Comparison of ENCODE assay signal across 1 cellular context in genomic region chr13:27168870-27169525, GRCh38.
TF ChIP-seq lines count a peak whose summit lies in the region.

No MANE protein-coding gene starts in this region.

TF ChIP-seq in HepG2, 621 proteins besides CTCF, POLR2A, EP300 and RAD21 (continued from another document):
- TF ChIP-seq SIX4 (CRISPR knock-in tag; IDR thresholded peaks at IDR 0.05) (no peak), ZNF3 (CRISPR knock-in tag; IDR thresholded peaks at IDR 0.05) (no peak), ZSCAN12 (CRISPR knock-in tag; IDR thresholded peaks at IDR 0.05) (no peak), EEA1 (CRISPR knock-in tag; IDR thresholded peaks at IDR 0.05; ENCODE audit: borderline replicate concordance) (no peak), ZSCAN21 (CRISPR knock-in tag; IDR thresholded peaks at IDR 0.05; ENCODE audit: borderline replicate concordance) (no peak), GMEB1 (CRISPR knock-in tag; IDR thresholded peaks at IDR 0.05; ENCODE audit: borderline replicate concordance) (no peak), SOX13 (IDR thresholded peaks at IDR 0.05) (no peak), SOX13 (CRISPR knock-in tag; conservative IDR thresholded peaks at IDR 0.05 in 1 of 2, IDR thresholded peaks at IDR 0.05 in 1 of 2) (no peak), HDAC6 (IDR thresholded peaks at IDR 0.05; ENCODE audit: low read depth, low read length) (no peak), ZSCAN25 (CRISPR knock-in tag; IDR thresholded peaks at IDR 0.05) (no peak), GLI4 (CRISPR knock-in tag; IDR thresholded peaks at IDR 0.05; ENCODE audit: borderline replicate concordance) (no peak)
- TF ChIP-seq, protein P1, sequence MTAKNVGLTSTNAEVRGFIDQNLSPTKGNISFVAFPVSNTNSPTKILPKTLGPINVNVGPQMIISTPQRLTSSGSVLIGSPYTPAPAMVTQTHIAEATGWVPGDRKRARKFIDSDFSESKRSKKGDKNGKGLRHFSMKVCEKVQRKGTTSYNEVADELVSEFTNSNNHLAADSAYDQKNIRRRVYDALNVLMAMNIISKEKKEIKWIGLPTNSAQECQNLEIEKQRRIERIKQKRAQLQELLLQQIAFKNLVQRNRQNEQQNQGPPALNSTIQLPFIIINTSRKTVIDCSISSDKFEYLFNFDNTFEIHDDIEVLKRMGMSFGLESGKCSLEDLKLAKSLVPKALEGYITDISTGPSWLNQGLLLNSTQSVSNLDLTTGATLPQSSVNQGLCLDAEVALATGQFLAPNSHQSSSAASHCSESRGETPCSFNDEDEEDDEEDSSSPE (CRISPR knock-in tag; IDR thresholded peaks at IDR 0.05): no peak
- TF ChIP-seq, protein P2, sequence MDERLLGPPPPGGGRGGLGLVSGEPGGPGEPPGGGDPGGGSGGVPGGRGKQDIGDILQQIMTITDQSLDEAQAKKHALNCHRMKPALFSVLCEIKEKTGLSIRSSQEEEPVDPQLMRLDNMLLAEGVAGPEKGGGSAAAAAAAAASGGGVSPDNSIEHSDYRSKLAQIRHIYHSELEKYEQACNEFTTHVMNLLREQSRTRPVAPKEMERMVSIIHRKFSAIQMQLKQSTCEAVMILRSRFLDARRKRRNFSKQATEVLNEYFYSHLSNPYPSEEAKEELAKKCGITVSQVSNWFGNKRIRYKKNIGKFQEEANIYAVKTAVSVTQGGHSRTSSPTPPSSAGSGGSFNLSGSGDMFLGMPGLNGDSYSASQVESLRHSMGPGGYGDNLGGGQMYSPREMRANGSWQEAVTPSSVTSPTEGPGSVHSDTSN (CRISPR knock-in tag; IDR thresholded peaks at IDR 0.05): no peak
- TF ChIP-seq, protein P3, sequence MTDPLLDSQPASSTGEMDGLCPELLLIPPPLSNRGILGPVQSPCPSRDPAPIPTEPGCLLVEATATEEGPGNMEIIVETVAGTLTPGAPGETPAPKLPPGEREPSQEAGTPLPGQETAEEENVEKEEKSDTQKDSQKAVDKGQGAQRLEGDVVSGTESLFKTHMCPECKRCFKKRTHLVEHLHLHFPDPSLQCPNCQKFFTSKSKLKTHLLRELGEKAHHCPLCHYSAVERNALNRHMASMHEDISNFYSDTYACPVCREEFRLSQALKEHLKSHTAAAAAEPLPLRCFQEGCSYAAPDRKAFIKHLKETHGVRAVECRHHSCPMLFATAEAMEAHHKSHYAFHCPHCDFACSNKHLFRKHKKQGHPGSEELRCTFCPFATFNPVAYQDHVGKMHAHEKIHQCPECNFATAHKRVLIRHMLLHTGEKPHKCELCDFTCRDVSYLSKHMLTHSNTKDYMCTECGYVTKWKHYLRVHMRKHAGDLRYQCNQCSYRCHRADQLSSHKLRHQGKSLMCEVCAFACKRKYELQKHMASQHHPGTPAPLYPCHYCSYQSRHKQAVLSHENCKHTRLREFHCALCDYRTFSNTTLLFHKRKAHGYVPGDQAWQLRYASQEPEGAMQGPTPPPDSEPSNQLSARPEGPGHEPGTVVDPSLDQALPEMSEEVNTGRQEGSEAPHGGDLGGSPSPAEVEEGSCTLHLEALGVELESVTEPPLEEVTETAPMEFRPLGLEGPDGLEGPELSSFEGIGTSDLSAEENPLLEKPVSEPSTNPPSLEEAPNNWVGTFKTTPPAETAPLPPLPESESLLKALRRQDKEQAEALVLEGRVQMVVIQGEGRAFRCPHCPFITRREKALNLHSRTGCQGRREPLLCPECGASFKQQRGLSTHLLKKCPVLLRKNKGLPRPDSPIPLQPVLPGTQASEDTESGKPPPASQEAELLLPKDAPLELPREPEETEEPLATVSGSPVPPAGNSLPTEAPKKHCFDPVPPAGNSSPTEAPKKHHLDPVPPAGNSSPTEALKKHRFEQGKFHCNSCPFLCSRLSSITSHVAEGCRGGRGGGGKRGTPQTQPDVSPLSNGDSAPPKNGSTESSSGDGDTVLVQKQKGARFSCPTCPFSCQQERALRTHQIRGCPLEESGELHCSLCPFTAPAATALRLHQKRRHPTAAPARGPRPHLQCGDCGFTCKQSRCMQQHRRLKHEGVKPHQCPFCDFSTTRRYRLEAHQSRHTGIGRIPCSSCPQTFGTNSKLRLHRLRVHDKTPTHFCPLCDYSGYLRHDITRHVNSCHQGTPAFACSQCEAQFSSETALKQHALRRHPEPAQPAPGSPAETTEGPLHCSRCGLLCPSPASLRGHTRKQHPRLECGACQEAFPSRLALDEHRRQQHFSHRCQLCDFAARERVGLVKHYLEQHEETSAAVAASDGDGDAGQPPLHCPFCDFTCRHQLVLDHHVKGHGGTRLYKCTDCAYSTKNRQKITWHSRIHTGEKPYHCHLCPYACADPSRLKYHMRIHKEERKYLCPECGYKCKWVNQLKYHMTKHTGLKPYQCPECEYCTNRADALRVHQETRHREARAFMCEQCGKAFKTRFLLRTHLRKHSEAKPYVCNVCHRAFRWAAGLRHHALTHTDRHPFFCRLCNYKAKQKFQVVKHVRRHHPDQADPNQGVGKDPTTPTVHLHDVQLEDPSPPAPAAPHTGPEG (CRISPR knock-in tag; IDR thresholded peaks at IDR 0.05): no peak
